ENCODE assay signal across 11 cellular contexts in the genomic region with DNA sequence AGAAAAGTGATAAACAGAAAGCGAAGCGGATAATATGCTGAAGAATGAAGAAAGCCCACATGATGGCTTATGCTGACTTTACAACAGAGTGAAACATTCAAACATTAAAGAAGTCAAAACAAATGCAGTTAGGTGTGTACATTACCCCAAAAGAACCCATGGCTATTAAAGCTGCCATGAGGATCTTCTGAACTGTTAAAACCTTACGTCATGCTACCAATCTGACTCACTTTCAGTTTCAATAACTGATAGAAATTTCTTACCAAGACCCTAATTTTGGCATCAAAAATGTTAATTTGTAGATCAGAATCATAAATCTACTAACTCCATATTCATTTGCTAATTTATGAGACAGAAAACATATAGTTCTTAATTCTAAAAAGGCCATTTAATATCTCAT. TPM values are rescaled to one million over a fixed set of nuclear protein-coding genes. Genes with fewer than 3 reads are reported as not detected.
DNase-seq lines count a peak whose midpoint lies in the region; ATAC-seq and TF ChIP-seq lines count a peak whose summit lies in the region.
"Had no signal": no experiment of that assay in that cellular context is flagged by ENCODE, and none has a peak within 500 bp of the region (broad histone marks: within the 10 kb centered on the region; RNA-seq: fewer than 3 reads in every experiment).

No MANE protein-coding gene starts in this region.

- no peak overlapping the region for H3K4me3 ChIP-seq in right lobe of liver
- H3K4me3 ChIP-seq in lower lobe of right lung, result no peak overlapping the region
- H3K4me3 ChIP-seq: neural progenitor cell had no signal

- no peak for TF ChIP-seq POLR2A in right lobe of liver (IDR thresholded peaks at IDR 0.05)

- H3K4me1 ChIP-seq in right lobe of liver, result no peaks in the 10 kb centered on the region
- no peaks in the 10 kb centered on the region for H3K4me1 ChIP-seq in lower lobe of right lung
- H3K4me1 ChIP-seq: neural progenitor cell had no signal

- H3K27ac ChIP-seq in right lobe of liver (no peak overlapping the region), lower lobe of right lung (no peak overlapping the region)
- H3K27ac ChIP-seq: neural progenitor cell had no signal

- intact Hi-C loops in right lobe of liver (cut with DNase I), result no loop called here
- intact Hi-C loops in lower lobe of right lung (cut with DNase I), result no loop called here

- H3K27me3 ChIP-seq in right lobe of liver (no peaks in the 10 kb centered on the region), lower lobe of right lung (ENCODE audit: low read depth) (no peaks in the 10 kb centered on the region)
- H3K27me3 ChIP-seq: neural progenitor cell had no signal

- ATAC-seq in GM19023 (IDR thresholded peaks at IDR 0.05; ENCODE audit: unreplicated experiment) (peak; percentile 86), GM21825 (IDR thresholded peaks at IDR 0.05; ENCODE audit: unreplicated experiment) (peak; percentile 96), HG03342 (IDR thresholded peaks at IDR 0.05; ENCODE audit: unreplicated experiment) (peak; percentile 99), right lobe of liver (no peak), lower lobe of right lung (no peak)

- no peaks in the 10 kb centered on the region for H3K9me3 ChIP-seq in right lobe of liver
- H3K9me3 ChIP-seq in lower lobe of right lung, result no peaks in the 10 kb centered on the region

- H3K36me3 ChIP-seq in right lobe of liver, result peaks cover 0 to 14% (median 4%) of the 10 kb centered on the region in 4 donors
- H3K36me3 ChIP-seq in lower lobe of right lung, result peaks cover 12% of the 10 kb centered on the region
- H3K36me3 ChIP-seq: neural progenitor cell had no signal

- peak; percentile 75 for DNase-seq in GM10266 (ENCODE audit: extremely low spot score)
- DNase-seq in glomerular visceral epithelial cell (ENCODE audit: extremely low spot score), result no peak
- no peak for DNase-seq in putamen (ENCODE audit: low spot score)
- no peak for DNase-seq in right lobe of liver
- no peak for DNase-seq in lower lobe of right lung
- DNase-seq: activated T-cell treated with anti-CD3 and anti-CD28 coated beads, Interleukin-2, amount 50 U/mL, for 1 hour; NCI-H1694 had no signal

- no peak for TF ChIP-seq CTCF in GM10266 (IDR thresholded peaks at IDR 0.05; ENCODE audit: control insufficient read depth, insufficient read depth, low read depth, missing control alignments)
- TF ChIP-seq CTCF in right lobe of liver (IDR thresholded peaks at IDR 0.05), result no peak
- TF ChIP-seq CTCF in lower lobe of right lung (IDR thresholded peaks at IDR 0.05), result no peak

- WGBS in right lobe of liver (ENCODE audit: insufficient coverage, low coverage, low lambda C conversion rate, missing lambda C conversion rate), result 83% methylated on average over 3 of the region's 3 CpGs

RNA-seq across cellular contexts. Expression of a gene that starts 29.1 kb away (rescaled TPM):
- total RNA-seq in right lobe of liver (10 to 100 TPM in 2 of 6 experiments, 1 to 10 TPM in 4; 4.4 to 11.0 (median 7.6) TPM), lower lobe of right lung (8.6 TPM)

Comparison
In these comparisons a context has a peak if more than half of its experiments do, and no peak if none do; other contexts are left out.
1. ATAC-seq: peak in GM19023 (single experiment), GM21825 (single experiment) and HG03342 (single experiment); none in right lobe of liver (0 of 4) and lower lobe of right lung (0 of 2).